In the genomic region with DNA sequence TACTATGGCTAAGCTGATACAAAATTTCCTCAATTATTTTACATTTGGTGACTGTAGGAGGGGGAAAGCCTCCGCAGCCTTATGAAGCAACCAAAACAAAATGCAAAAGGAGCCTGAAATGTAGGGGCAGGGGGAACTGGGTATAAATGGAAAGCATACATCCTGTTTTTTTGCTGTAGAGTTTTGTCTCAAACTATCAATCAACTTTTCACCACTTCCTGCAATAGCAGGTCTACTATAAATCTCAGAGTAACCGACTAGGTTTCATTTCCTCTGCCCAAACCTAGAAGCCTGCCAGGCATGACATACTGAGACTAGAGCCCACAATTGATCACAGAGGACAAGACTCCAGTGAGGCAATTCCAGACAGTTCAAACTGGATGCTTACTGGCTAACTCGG, we compare ENCODE assay signal across 1 cellular context.
TF ChIP-seq lines count a peak whose summit lies in the region.

No MANE protein-coding gene starts in this region.

TF ChIP-seq in HepG2, 621 proteins besides CTCF, POLR2A, EP300 and RAD21 (continued from another document):
- TF ChIP-seq, protein P1, sequence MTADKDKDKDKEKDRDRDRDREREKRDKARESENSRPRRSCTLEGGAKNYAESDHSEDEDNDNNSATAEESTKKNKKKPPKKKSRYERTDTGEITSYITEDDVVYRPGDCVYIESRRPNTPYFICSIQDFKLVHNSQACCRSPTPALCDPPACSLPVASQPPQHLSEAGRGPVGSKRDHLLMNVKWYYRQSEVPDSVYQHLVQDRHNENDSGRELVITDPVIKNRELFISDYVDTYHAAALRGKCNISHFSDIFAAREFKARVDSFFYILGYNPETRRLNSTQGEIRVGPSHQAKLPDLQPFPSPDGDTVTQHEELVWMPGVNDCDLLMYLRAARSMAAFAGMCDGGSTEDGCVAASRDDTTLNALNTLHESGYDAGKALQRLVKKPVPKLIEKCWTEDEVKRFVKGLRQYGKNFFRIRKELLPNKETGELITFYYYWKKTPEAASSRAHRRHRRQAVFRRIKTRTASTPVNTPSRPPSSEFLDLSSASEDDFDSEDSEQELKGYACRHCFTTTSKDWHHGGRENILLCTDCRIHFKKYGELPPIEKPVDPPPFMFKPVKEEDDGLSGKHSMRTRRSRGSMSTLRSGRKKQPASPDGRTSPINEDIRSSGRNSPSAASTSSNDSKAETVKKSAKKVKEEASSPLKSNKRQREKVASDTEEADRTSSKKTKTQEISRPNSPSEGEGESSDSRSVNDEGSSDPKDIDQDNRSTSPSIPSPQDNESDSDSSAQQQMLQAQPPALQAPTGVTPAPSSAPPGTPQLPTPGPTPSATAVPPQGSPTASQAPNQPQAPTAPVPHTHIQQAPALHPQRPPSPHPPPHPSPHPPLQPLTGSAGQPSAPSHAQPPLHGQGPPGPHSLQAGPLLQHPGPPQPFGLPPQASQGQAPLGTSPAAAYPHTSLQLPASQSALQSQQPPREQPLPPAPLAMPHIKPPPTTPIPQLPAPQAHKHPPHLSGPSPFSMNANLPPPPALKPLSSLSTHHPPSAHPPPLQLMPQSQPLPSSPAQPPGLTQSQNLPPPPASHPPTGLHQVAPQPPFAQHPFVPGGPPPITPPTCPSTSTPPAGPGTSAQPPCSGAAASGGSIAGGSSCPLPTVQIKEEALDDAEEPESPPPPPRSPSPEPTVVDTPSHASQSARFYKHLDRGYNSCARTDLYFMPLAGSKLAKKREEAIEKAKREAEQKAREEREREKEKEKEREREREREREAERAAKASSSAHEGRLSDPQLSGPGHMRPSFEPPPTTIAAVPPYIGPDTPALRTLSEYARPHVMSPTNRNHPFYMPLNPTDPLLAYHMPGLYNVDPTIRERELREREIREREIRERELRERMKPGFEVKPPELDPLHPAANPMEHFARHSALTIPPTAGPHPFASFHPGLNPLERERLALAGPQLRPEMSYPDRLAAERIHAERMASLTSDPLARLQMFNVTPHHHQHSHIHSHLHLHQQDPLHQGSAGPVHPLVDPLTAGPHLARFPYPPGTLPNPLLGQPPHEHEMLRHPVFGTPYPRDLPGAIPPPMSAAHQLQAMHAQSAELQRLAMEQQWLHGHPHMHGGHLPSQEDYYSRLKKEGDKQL (CRISPR knock-in tag; IDR thresholded peaks at IDR 0.05; ENCODE audit: low read depth), result no peak
- TF ChIP-seq, protein P2, sequence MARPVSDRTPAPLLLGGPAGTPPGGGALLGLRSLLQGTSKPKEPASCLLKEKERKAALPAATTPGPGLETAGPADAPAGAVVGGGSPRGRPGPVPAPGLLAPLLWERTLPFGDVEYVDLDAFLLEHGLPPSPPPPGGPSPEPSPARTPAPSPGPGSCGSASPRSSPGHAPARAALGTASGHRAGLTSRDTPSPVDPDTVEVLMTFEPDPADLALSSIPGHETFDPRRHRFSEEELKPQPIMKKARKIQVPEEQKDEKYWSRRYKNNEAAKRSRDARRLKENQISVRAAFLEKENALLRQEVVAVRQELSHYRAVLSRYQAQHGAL (CRISPR knock-in tag; IDR thresholded peaks at IDR 0.05; ENCODE audit: not compliant biosample characterization), result no peak
- TF ChIP-seq, protein P3, sequence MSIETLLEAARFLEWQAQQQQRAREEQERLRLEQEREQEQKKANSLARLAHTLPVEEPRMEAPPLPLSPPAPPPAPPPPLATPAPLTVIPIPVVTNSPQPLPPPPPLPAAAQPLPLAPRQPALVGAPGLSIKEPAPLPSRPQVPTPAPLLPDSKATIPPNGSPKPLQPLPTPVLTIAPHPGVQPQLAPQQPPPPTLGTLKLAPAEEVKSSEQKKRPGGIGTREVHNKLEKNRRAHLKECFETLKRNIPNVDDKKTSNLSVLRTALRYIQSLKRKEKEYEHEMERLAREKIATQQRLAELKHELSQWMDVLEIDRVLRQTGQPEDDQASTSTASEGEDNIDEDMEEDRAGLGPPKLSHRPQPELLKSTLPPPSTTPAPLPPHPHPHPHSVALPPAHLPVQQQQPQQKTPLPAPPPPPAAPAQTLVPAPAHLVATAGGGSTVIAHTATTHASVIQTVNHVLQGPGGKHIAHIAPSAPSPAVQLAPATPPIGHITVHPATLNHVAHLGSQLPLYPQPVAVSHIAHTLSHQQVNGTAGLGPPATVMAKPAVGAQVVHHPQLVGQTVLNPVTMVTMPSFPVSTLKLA (IDR thresholded peaks at IDR 0.05), result no peak
- no peak for TF ChIP-seq REL (CRISPR knock-in tag; conservative IDR thresholded peaks at IDR 0.05)
